In genomic region chr16:23595246-23595950, GRCh38 we compare ENCODE assay signal across 6 cellular contexts. TPM values are rescaled to one million over a fixed set of nuclear protein-coding genes. Genes with fewer than 3 reads are reported as not detected.
DNase-seq lines count a peak whose midpoint lies in the region; TF ChIP-seq lines count a peak whose summit lies in the region.

No MANE protein-coding gene starts in this region.

- no peaks in the 10 kb centered on the region for H3K27me3 Mint-ChIP-seq in activated naive CD4-positive, alpha-beta T cell treated with anti-CD3 and anti-CD28 coated beads for 36 hours (ENCODE audit: low read depth)

- H3K27ac Mint-ChIP-seq in activated naive CD4-positive, alpha-beta T cell treated with anti-CD3 and anti-CD28 coated beads for 36 hours: peak overlapping the region; percentile 36

- no peaks in the 10 kb centered on the region for H3K27me3 ChIP-seq in parathyroid adenoma (ENCODE audit: control insufficient read depth, insufficient read depth, low read length)

- TF ChIP-seq CTCF in coronary artery (IDR thresholded peaks at IDR 0.05) (no peak), parathyroid adenoma (IDR thresholded peaks at IDR 0.05) (no peak), GM13976 (IDR thresholded peaks at IDR 0.05; ENCODE audit: borderline replicate concordance, control extremely low read depth, extremely low read depth, insufficient read depth, missing control alignments) (no peak)

- peaks cover 41% of the 10 kb centered on the region for H3K4me1 Mint-ChIP-seq in activated naive CD4-positive, alpha-beta T cell treated with anti-CD3 and anti-CD28 coated beads for 36 hours (ENCODE audit: low read depth)

- H3K4me1 ChIP-seq in parathyroid adenoma: peaks cover 9% of the 10 kb centered on the region

- H3K79me2 ChIP-seq in parathyroid adenoma: peaks cover 50% of the 10 kb centered on the region

- H3K4me2 ChIP-seq in parathyroid adenoma (ENCODE audit: low read length): peak overlapping the region; percentile 50

- H3K4me3 ChIP-seq in coronary artery (peak overlapping the region; percentile 89), parathyroid adenoma (ENCODE audit: low read depth, low read length) (peak overlapping the region; percentile 86)

- CTCF ChIA-PET in activated naive CD4-positive, alpha-beta T cell treated with anti-CD3 and anti-CD28 coated beads for 36 hours (lab: Charles Lee): no interaction called here

- peaks cover 10% of the 10 kb centered on the region for H3K36me3 Mint-ChIP-seq in activated naive CD4-positive, alpha-beta T cell treated with anti-CD3 and anti-CD28 coated beads for 36 hours (ENCODE audit: low read depth)

- no peaks in the 10 kb centered on the region for H3K36me3 ChIP-seq in parathyroid adenoma (ENCODE audit: control insufficient read depth, insufficient read depth, low read length)

- H3K4me3 Mint-ChIP-seq in activated naive CD4-positive, alpha-beta T cell treated with anti-CD3 and anti-CD28 coated beads for 36 hours: peak overlapping the region; percentile 79

- peak; percentile 7 for DNase-seq in activated naive CD4-positive, alpha-beta T cell treated with anti-CD3 and anti-CD28 coated beads for 36 hours
- no peak for DNase-seq in activated naive CD4-positive, alpha-beta T cell (lab: John Stamatoyannopoulos, UW)
- DNase-seq in coronary artery (ENCODE audit: low spot score) (no peak), NCI-H226 (no peak), GM13976 (ENCODE audit: low spot score) (no peak)

- H3K9ac ChIP-seq in parathyroid adenoma: peak overlapping the region; percentile 91

- no peaks in the 10 kb centered on the region for H3K9me3 Mint-ChIP-seq in activated naive CD4-positive, alpha-beta T cell treated with anti-CD3 and anti-CD28 coated beads for 36 hours

- in situ Hi-C loops in GM13976 (cut with MboI; ENCODE audit: low sequenced_read_pairs, unreplicated experiment): no loop called here

- intact Hi-C loops in activated naive CD4-positive, alpha-beta T cell treated with anti-CD3 and anti-CD28 coated beads for 36 hours (cut with micrococcal nuclease): loop anchor here (5.0 kb wide), 1 partner anchor 88 kb away; no protein-coding TSS in a partner anchor

- H3K27ac ChIP-seq in coronary artery (peak overlapping the region; percentile 65 to 84), parathyroid adenoma (peak overlapping the region; percentile 79)

- peak overlapping the region; percentile 63 for H2AFZ ChIP-seq in parathyroid adenoma

- no peaks in the 10 kb centered on the region for H3K9me3 ChIP-seq in parathyroid adenoma (ENCODE audit: control insufficient read depth, low read length)

RNA-seq across cellular contexts. Expression of gene NDUFAB1, which starts 0.7 kb away (rescaled TPM):
- total RNA-seq in activated naive CD4-positive, alpha-beta T cell treated with anti-CD3 and anti-CD28 coated beads for 36 hours: 100 to 1,000 TPM; 163 to 170 TPM

RNA-seq across cellular contexts. Expression of gene UBFD1, which starts 37.9 kb away (rescaled TPM):
- total RNA-seq in activated naive CD4-positive, alpha-beta T cell treated with anti-CD3 and anti-CD28 coated beads for 36 hours: 10 to 100 TPM; 52.3 to 54.6 TPM

RNA-seq across cellular contexts. Expression of gene EARS2, which starts 38.2 kb away (rescaled TPM):
- 10 to 100 TPM; 23.7 to 25.1 TPM for total RNA-seq in activated naive CD4-positive, alpha-beta T cell treated with anti-CD3 and anti-CD28 coated beads for 36 hours

RNA-seq across cellular contexts. Expression of gene PALB2, which starts 45.7 kb away (rescaled TPM):
- total RNA-seq in activated naive CD4-positive, alpha-beta T cell treated with anti-CD3 and anti-CD28 coated beads for 36 hours: 10 to 100 TPM; 17.8 to 18.1 TPM

RNA-seq across cellular contexts. Expression of gene DCTN5, which starts 45.9 kb away (rescaled TPM):
- total RNA-seq in activated naive CD4-positive, alpha-beta T cell treated with anti-CD3 and anti-CD28 coated beads for 36 hours: 10 to 100 TPM; 57.5 to 60.7 TPM
